ENCODE assay signal across 34 cellular contexts in genomic region chr17:80438806-80439205, GRCh38. TPM values are rescaled to one million over a fixed set of nuclear protein-coding genes. Genes with fewer than 3 reads are reported as not detected.
"Had no signal": no experiment of that assay in that cellular context is flagged by ENCODE, and none has a peak within 500 bp of the region (broad histone marks: within the 10 kb centered on the region; RNA-seq: fewer than 3 reads in every experiment).

No MANE protein-coding gene starts in this region.

- H3K4me2 ChIP-seq: KMS-11 had no signal

- H3K27me3 ChIP-seq: MG63 had no signal

- H3K36me3 ChIP-seq: MG63 had no signal

- H3K4me3 ChIP-seq: MG63 had no signal

- H3K27ac ChIP-seq: KMS-11 had no signal

- H3K9me3 ChIP-seq: MG63 had no signal

- DNase-seq: Karpas-422, Kasumi-1, MG63, MM.1S, MV-4-11, NCI-H1048, NCI-H1092, NCI-H1092 treated with DMSO at 0.1 percent for 48 hours, NCI-H1105, NCI-H1105 treated with DMSO at 0.1 percent for 48 hours, NCI-H1417 treated with DMSO at 0.1 percent for 48 hours, NCI-H1436, NCI-H1436 treated with DMSO at 0.1 percent for 48 hours, NCI-H146, NCI-H1694, NCI-H1694 treated with DMSO at 0.1 percent for 48 hours, NCI-H187, NCI-H187 treated with DMSO at 0.1 percent for 48 hours, NCI-H1930, NCI-H2029, NCI-H2029 treated with DMSO at 0.1 percent for 48 hours, NCI-H2081, NCI-H2081 treated with DMSO at 0.1 percent for 48 hours, NCI-H2107, NCI-H2171, NCI-H2171 treated with DMSO at 0.1 percent for 48 hours, NCI-H2227 treated with DMSO at 0.1 percent for 48 hours, NCI-H226, NCI-H345, NCI-H446, NCI-H446 treated with DMSO at 0.1 percent for 48 hours, NCI-H510A had no signal

- H3K9ac ChIP-seq: KMS-11 had no signal

RNA-seq across cellular contexts. Expression of gene NPTX1, which starts 37.6 kb away (rescaled TPM):
- total RNA-seq: MCF 10A had no signal
